Comparison of ENCODE assay signal across 8 cellular contexts in the genomic region with DNA sequence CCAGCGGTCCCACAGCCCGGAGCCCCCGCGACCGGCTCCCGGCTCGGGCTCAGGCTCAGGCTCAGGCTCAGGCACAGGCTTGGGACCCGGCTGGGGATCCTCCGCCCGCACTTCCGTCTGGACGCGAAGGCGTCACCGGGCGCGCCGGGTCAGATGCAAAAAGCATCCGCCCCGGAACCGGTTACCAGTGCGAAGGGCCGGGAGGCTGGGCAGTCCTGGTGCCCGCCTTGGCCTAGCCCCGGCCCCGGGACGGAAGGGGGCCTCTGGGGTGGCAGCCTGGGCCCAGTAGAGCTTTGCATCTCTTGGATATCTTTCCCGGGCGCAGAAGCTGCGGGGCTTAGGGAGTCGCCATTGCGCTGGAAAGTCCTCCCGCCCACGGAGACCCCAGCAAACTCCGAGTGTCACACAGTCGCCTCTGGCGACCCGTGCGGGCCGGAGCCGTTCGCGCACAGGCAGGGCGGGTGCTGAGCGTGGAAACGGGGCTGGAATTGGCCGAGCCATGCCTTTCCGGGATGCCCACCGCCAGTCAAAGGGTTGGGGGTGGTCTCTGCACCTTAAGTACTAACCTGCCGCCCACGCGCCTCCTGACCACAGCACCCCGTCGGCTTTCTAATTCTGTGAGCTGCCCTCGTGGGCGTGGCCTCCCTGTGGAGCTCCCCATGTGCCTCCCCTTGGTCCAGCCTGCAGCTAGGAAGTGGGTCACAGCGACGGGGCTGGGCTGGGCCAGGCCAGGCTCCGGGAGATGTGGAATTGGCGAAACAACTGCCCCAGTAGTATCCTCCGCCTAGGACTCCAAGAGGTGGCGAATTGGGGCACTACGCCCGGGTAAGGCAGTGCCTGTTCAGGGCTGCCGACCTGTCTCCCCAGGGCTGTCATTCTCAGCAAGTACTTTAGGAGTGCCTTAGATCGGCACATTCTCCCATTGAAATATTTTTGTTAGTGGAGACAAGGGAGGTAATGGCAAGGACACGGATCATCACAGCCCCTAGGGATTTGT. TPM values are rescaled to one million over a fixed set of nuclear protein-coding genes. Genes with fewer than 3 reads are reported as not detected.
DNase-seq lines count a peak whose midpoint lies in the region; ATAC-seq, FAIRE-seq and TF ChIP-seq lines count a peak whose summit lies in the region.

A gene (minus strand): TSS at position 119 of the 997 bp plus-strand sequence. CDS start 129 bp downstream, outside the sequence.

- H3K27me3 Mint-ChIP-seq in activated naive CD4-positive, alpha-beta T cell treated with anti-CD3 and anti-CD28 coated beads, Interleukin-2, amount 10 ng/mL, durations not matched to agents 7 days and 5 days = no peaks in the 10 kb centered on the region

- peak within 1 kb of the TSS; percentile 95 for H3K27ac Mint-ChIP-seq in activated naive CD4-positive, alpha-beta T cell treated with anti-CD3 and anti-CD28 coated beads, Interleukin-2, amount 10 ng/mL, durations not matched to agents 7 days and 5 days

- peak; percentile 73 for TF ChIP-seq POLR2A in H54 (IDR thresholded peaks at IDR 0.05; ENCODE audit: low read depth, low read length)
- peak; percentile 92 for TF ChIP-seq POLR2A in gastroesophageal sphincter (IDR thresholded peaks at IDR 0.05)

- CTCF ChIA-PET in activated naive CD4-positive, alpha-beta T cell treated with anti-CD3 and anti-CD28 coated beads, Interleukin-2, amount 10 ng/mL, durations not matched to agents 7 days and 5 days (lab: Charles Lee) = interaction anchor here (1.3 to 3.0 kb wide), 5 partner anchors 49 to 276 kb away, joined by 3 to 17 read pairs (median 4); no protein-coding TSS in a partner anchor

- ATAC-seq in gastroesophageal sphincter = peak; percentile 97

- 0% methylated on average over 4 to 15 of the region's 67 CpGs for WGBS in gastroesophageal sphincter (ENCODE audit: low coverage in 1 of 2), 2 donors

- no peaks in the 10 kb centered on the region for H3K9me3 ChIP-seq in SK-N-MC (ENCODE audit: low read depth, low read length)
- H3K9me3 ChIP-seq in gastroesophageal sphincter = no peaks in the 10 kb centered on the region
- no peaks in the 10 kb centered on the region for H3K9me3 ChIP-seq in neutrophil

- H3K36me3 ChIP-seq in SK-N-MC (ENCODE audit: insufficient read depth, low read length) (no peaks in the 10 kb centered on the region), gastroesophageal sphincter (peaks cover 0 to 9% of the 10 kb centered on the region in 2 donors), neutrophil (no peaks in the 10 kb centered on the region)

- no peak for TF ChIP-seq EP300 in gastroesophageal sphincter (IDR thresholded peaks at IDR 0.05)

- no peaks in the 10 kb centered on the region for H3K9me3 Mint-ChIP-seq in activated naive CD4-positive, alpha-beta T cell treated with anti-CD3 and anti-CD28 coated beads, Interleukin-2, amount 10 ng/mL, durations not matched to agents 7 days and 5 days

- H3K27ac ChIP-seq in SK-N-MC (no peak within 1 kb of the TSS), gastroesophageal sphincter (peak within 1 kb of the TSS; percentile 83 to 96 (median 94)), neutrophil (peak within 1 kb of the TSS; percentile 91)

- peak within 1 kb of the TSS; percentile 79 for H3K9ac ChIP-seq in SK-N-MC (ENCODE audit: insufficient read length)

- H3K4me3 Mint-ChIP-seq in activated naive CD4-positive, alpha-beta T cell treated with anti-CD3 and anti-CD28 coated beads, Interleukin-2, amount 10 ng/mL, durations not matched to agents 7 days and 5 days = peak within 1 kb of the TSS; percentile 97

- peak; percentile 90 for FAIRE-seq in H54 (lab: Jason Lieb, UNC)

- H3K4me3 ChIP-seq in SK-N-MC (peak within 1 kb of the TSS; percentile 87), gastroesophageal sphincter (peak within 1 kb of the TSS; percentile 83 to 89), neutrophil (ENCODE audit: low read depth in 1 of 2, low read length in 1 of 2) (peak within 1 kb of the TSS; percentile 74 to 75)

- peaks cover 36% of the 10 kb centered on the region for H3K4me1 Mint-ChIP-seq in activated naive CD4-positive, alpha-beta T cell treated with anti-CD3 and anti-CD28 coated beads, Interleukin-2, amount 10 ng/mL, durations not matched to agents 7 days and 5 days

- peaks cover 5 to 50% (median 18%) of the 10 kb centered on the region in 3 donors for H3K4me1 ChIP-seq in gastroesophageal sphincter
- H3K4me1 ChIP-seq in neutrophil (ENCODE audit: control insufficient read depth in 1 of 2, insufficient read depth in 1 of 2, low read depth in 1 of 2, low read length in 1 of 2) = peaks cover 21 to 22% of the 10 kb centered on the region in 2 experiments

- H3K27me3 ChIP-seq in gastroesophageal sphincter = no peaks in the 10 kb centered on the region
- H3K27me3 ChIP-seq in neutrophil = no peaks in the 10 kb centered on the region

- peaks cover 17% of the 10 kb centered on the region for H3K36me3 Mint-ChIP-seq in activated naive CD4-positive, alpha-beta T cell treated with anti-CD3 and anti-CD28 coated beads, Interleukin-2, amount 10 ng/mL, durations not matched to agents 7 days and 5 days

- DNase-seq in GDM1 (lab: John Stamatoyannopoulos, UW) (peak; percentile 83), H54 (ENCODE audit: insufficient read length, low spot score) (peak; percentile 98), LoVo (ENCODE audit: low spot score) (peak; percentile 89), SK-N-MC (ENCODE audit: low read depth, low spot score) (no peak)
- DNase-seq in activated naive CD4-positive, alpha-beta T cell treated with anti-CD3 and anti-CD28 coated beads, Interleukin-2, amount 10 ng/mL, durations not matched to agents 7 days and 5 days = peak; percentile 88

- TF ChIP-seq CTCF in gastroesophageal sphincter (IDR thresholded peaks at IDR 0.05) = peak in 1 of 4 experiments; percentile 18
- no peak for TF ChIP-seq CTCF in neutrophil (IDR thresholded peaks at IDR 0.05)
- TF ChIP-seq CTCF in subcutaneous adipose tissue (IDR thresholded peaks at IDR 0.05; ENCODE audit: low read depth) = no peak

RNA-seq across cellular contexts. Expression of the gene that starts here (rescaled TPM):
- 10 to 100 TPM; 14.6 to 40.0 (median 21.5) TPM for total RNA-seq in gastroesophageal sphincter
- total RNA-seq in subcutaneous adipose tissue = 10 to 100 TPM; 37.1 to 56.8 (median 47.0) TPM
